In genomic region chr12:38761111-38761510, GRCh38 we compare ENCODE assay signal across 33 cellular contexts.
"Had no signal": no experiment of that assay in that cellular context is flagged by ENCODE, and none has a peak within 500 bp of the region (broad histone marks: within the 10 kb centered on the region; RNA-seq: fewer than 3 reads in every experiment).

No MANE protein-coding gene starts in this region.

- H3K4me1 Mint-ChIP-seq: activated B cell treated with CpG ODN at 0.5 μM for 24 hours; activated CD4-positive, alpha-beta memory T cell treated with anti-CD3 and anti-CD28 coated beads, Interleukin-2, amount 10 ng/mL, durations not matched to agents 7 days and 5 days; activated CD4-positive, alpha-beta T cell treated with anti-CD3 and anti-CD28 coated beads, Interleukin-2, amount 10 ng/mL, durations not matched to agents 24 days and 14 days; activated CD8-positive, alpha-beta memory T cell treated with anti-CD3 and anti-CD28 coated beads, Interleukin-2, amount 10 ng/mL, durations not matched to agents 7 days and 5 days; activated naive CD4-positive, alpha-beta T cell treated with anti-CD3 and anti-CD28 coated beads, Interleukin-2, amount 10 ng/mL, durations not matched to agents 7 days and 5 days; activated naive CD4-positive, alpha-beta T cell treated with anti-CD3 and anti-CD28 coated beads, Interleukin-2, amount 50 U/mL, for 24 hours; activated naive CD8-positive, alpha-beta T cell treated with anti-CD3 and anti-CD28 coated beads, Interleukin-2, amount 10 ng/mL, durations not matched to agents 7 days and 5 days; activated naive CD8-positive, alpha-beta T cell treated with anti-CD3 and anti-CD28 coated beads, Interleukin-2, amount 50 U/mL, for 24 hours; brain had no signal

- ATAC-seq: activated CD8-positive, alpha-beta memory T cell treated with anti-CD3 and anti-CD28 coated beads, Interleukin-2, amount 10 ng/mL, durations not matched to agents 7 days and 5 days; activated CD8-positive, alpha-beta T cell treated with anti-CD3 and anti-CD28 coated beads, Interleukin-2, amount 10 ng/mL, durations not matched to agents 7 days and 5 days; activated naive CD8-positive, alpha-beta T cell treated with anti-CD3 and anti-CD28 coated beads, Interleukin-2, amount 50 U/mL, for 24 hours had no signal

- DNase-seq: activated B cell treated with CpG ODN at 0.5 μM for 24 hours; activated CD4-positive, alpha-beta memory T cell treated with anti-CD3 and anti-CD28 coated beads, Interleukin-2, amount 10 ng/mL, durations not matched to agents 7 days and 5 days; activated CD4-positive, alpha-beta T cell treated with anti-CD3 and anti-CD28 coated beads for 4 hours; activated CD4-positive, alpha-beta T cell treated with anti-CD3 and anti-CD28 coated beads, Interleukin-2, amount 10 ng/mL, durations not matched to agents 24 days and 14 days; activated CD4-positive, alpha-beta T cell treated with anti-CD3 and anti-CD28 coated beads, Interleukin-2, amount 50 U/mL, for 48 hours; activated CD4-positive, CD25-positive, alpha-beta regulatory T cell treated with anti-CD3 and anti-CD28 coated beads, Interleukin-2, amount 50 U/mL, for 72 hours; activated CD8-positive, alpha-beta memory T cell treated with anti-CD3 and anti-CD28 coated beads for 24 hours; activated CD8-positive, alpha-beta memory T cell treated with anti-CD3 and anti-CD28 coated beads, Interleukin-2, amount 10 ng/mL, durations not matched to agents 7 days and 5 days; activated CD8-positive, alpha-beta memory T cell treated with anti-CD3 and anti-CD28 coated beads, Interleukin-2, amount 50 U/mL, for 48 hours; activated CD8-positive, alpha-beta T cell treated with anti-CD3 and anti-CD28 coated beads, Interleukin-2, amount 10 ng/mL, durations not matched to agents 7 days and 5 days; activated effector memory CD4-positive, alpha-beta T cell treated with Interleukin-2 at 50 U/mL for 16 hours; activated gamma-delta T cell; activated naive CD4-positive, alpha-beta T cell treated with anti-CD3 and anti-CD28 coated beads, Interleukin-2, amount 10 ng/mL, durations not matched to agents 7 days and 5 days; activated naive CD4-positive, alpha-beta T cell treated with Interleukin-2 at 50 U/mL for 16 hours; activated naive CD8-positive, alpha-beta T cell treated with anti-CD3 and anti-CD28 coated beads, Interleukin-2, amount 10 ng/mL, durations not matched to agents 7 days and 5 days; activated naive CD8-positive, alpha-beta T cell treated with anti-CD3 and anti-CD28 coated beads, Interleukin-2, amount 50 U/mL, for 24 hours; activated T-cell treated with anti-CD3 and anti-CD28 coated beads, Interleukin-2, amount 50 U/mL, for 24 hours; activated T-cell treated with anti-CD3 and anti-CD28 coated beads, Interleukin-2, amount 50 U/mL, for 48 hours; amygdala; anterior cingulate cortex; central memory CD4-positive, alpha-beta T cell; T-helper 1 cell; T-helper 2 cell; T-helper 9 cell had no signal

- H3K4me3 ChIP-seq: ascending aorta had no signal

- FAIRE-seq: TTC549 had no signal

- H3K9me3 ChIP-seq: ascending aorta had no signal

- H3K4me1 ChIP-seq: ascending aorta had no signal

- H3K36me3 Mint-ChIP-seq: activated naive CD4-positive, alpha-beta T cell treated with anti-CD3 and anti-CD28 coated beads, Interleukin-2, amount 10 ng/mL, durations not matched to agents 7 days and 5 days; activated naive CD8-positive, alpha-beta T cell; activated naive CD8-positive, alpha-beta T cell treated with anti-CD3 and anti-CD28 coated beads, Interleukin-2, amount 10 ng/mL, durations not matched to agents 7 days and 5 days; brain had no signal

- H3K27ac ChIP-seq: ascending aorta, VCaP had no signal

- H3K27ac Mint-ChIP-seq: activated B cell treated with CpG ODN at 0.5 μM for 24 hours; activated CD4-positive, alpha-beta memory T cell treated with anti-CD3 and anti-CD28 coated beads, Interleukin-2, amount 10 ng/mL, durations not matched to agents 7 days and 5 days; activated CD4-positive, alpha-beta T cell treated with anti-CD3 and anti-CD28 coated beads, Interleukin-2, amount 10 ng/mL, durations not matched to agents 24 days and 14 days; activated CD8-positive, alpha-beta memory T cell treated with anti-CD3 and anti-CD28 coated beads, Interleukin-2, amount 10 ng/mL, durations not matched to agents 7 days and 5 days; activated CD8-positive, alpha-beta T cell treated with anti-CD3 and anti-CD28 coated beads, Interleukin-2, amount 10 ng/mL, durations not matched to agents 7 days and 5 days; activated naive CD4-positive, alpha-beta T cell treated with anti-CD3 and anti-CD28 coated beads, Interleukin-2, amount 10 ng/mL, durations not matched to agents 7 days and 5 days; activated naive CD4-positive, alpha-beta T cell treated with anti-CD3 and anti-CD28 coated beads, Interleukin-2, amount 50 U/mL, for 24 hours; activated naive CD8-positive, alpha-beta T cell; activated naive CD8-positive, alpha-beta T cell treated with anti-CD3 and anti-CD28 coated beads, Interleukin-2, amount 10 ng/mL, durations not matched to agents 7 days and 5 days; activated naive CD8-positive, alpha-beta T cell treated with anti-CD3 and anti-CD28 coated beads, Interleukin-2, amount 50 U/mL, for 24 hours; activated T-cell treated with anti-CD3 and anti-CD28 coated beads, Interleukin-2, amount 50 U/mL, for 24 hours; activated T-helper 2 cell treated with anti-CD3 and anti-CD28 coated beads, Interferon-gamma antibody, Interleukin-2, Interleukin-4, amounts not matched to agents 10 μg/mL and 5 μg/mL and 100 μg/mL, durations not matched to agents 14 hours and 24 hours and 36 hours; brain; T-helper 1 cell treated with Interleukin-12 subunit alpha and Interleukin-12 subunit beta and Interleukin-4 antibody, amounts not matched to agents 30 μg/mL and 1 μg/mL, for 36 hours; T-helper 2 cell treated with Interferon-gamma antibody and Interleukin-4, amounts not matched to agents 5 μg/mL and 100 μg/mL, for 36 hours had no signal

- H3K9me3 Mint-ChIP-seq: activated B cell treated with CpG ODN at 0.5 μM for 24 hours; activated naive CD8-positive, alpha-beta T cell treated with anti-CD3 and anti-CD28 coated beads, Interleukin-2, amount 10 ng/mL, durations not matched to agents 7 days and 5 days; activated T-helper 2 cell treated with anti-CD3 and anti-CD28 coated beads, Interferon-gamma antibody, Interleukin-2, Interleukin-4, amounts not matched to agents 10 μg/mL and 5 μg/mL and 100 μg/mL, durations not matched to agents 14 hours and 24 hours and 36 hours; brain; T-helper 1 cell treated with Interleukin-12 subunit alpha and Interleukin-12 subunit beta and Interleukin-4 antibody, amounts not matched to agents 30 μg/mL and 1 μg/mL, for 36 hours; T-helper 2 cell treated with Interferon-gamma antibody and Interleukin-4, amounts not matched to agents 5 μg/mL and 100 μg/mL, for 36 hours had no signal

- H3K27me3 Mint-ChIP-seq: activated B cell treated with CpG ODN at 0.5 μM for 24 hours; activated CD4-positive, alpha-beta memory T cell treated with anti-CD3 and anti-CD28 coated beads, Interleukin-2, amount 10 ng/mL, durations not matched to agents 7 days and 5 days; activated CD4-positive, alpha-beta T cell treated with anti-CD3 and anti-CD28 coated beads, Interleukin-2, amount 10 ng/mL, durations not matched to agents 24 days and 14 days; activated CD8-positive, alpha-beta memory T cell treated with anti-CD3 and anti-CD28 coated beads, Interleukin-2, amount 10 ng/mL, durations not matched to agents 7 days and 5 days; activated naive CD4-positive, alpha-beta T cell treated with anti-CD3 and anti-CD28 coated beads, Interleukin-2, amount 10 ng/mL, durations not matched to agents 7 days and 5 days; activated naive CD4-positive, alpha-beta T cell treated with anti-CD3 and anti-CD28 coated beads, Interleukin-2, amount 50 U/mL, for 24 hours; activated naive CD8-positive, alpha-beta T cell; activated naive CD8-positive, alpha-beta T cell treated with anti-CD3 and anti-CD28 coated beads, Interleukin-2, amount 10 ng/mL, durations not matched to agents 7 days and 5 days; activated naive CD8-positive, alpha-beta T cell treated with anti-CD3 and anti-CD28 coated beads, Interleukin-2, amount 50 U/mL, for 24 hours; activated T-cell treated with anti-CD3 and anti-CD28 coated beads, Interleukin-2, amount 50 U/mL, for 24 hours; brain had no signal

- H3K4me3 Mint-ChIP-seq: activated B cell treated with CpG ODN at 0.5 μM for 24 hours; activated CD4-positive, alpha-beta memory T cell treated with anti-CD3 and anti-CD28 coated beads, Interleukin-2, amount 10 ng/mL, durations not matched to agents 7 days and 5 days; activated CD4-positive, alpha-beta T cell treated with anti-CD3 and anti-CD28 coated beads, Interleukin-2, amount 10 ng/mL, durations not matched to agents 24 days and 14 days; activated CD8-positive, alpha-beta memory T cell treated with anti-CD3 and anti-CD28 coated beads, Interleukin-2, amount 10 ng/mL, durations not matched to agents 7 days and 5 days; activated CD8-positive, alpha-beta T cell treated with anti-CD3 and anti-CD28 coated beads, Interleukin-2, amount 10 ng/mL, durations not matched to agents 7 days and 5 days; activated naive CD4-positive, alpha-beta T cell treated with anti-CD3 and anti-CD28 coated beads, Interleukin-2, amount 10 ng/mL, durations not matched to agents 7 days and 5 days; activated naive CD4-positive, alpha-beta T cell treated with anti-CD3 and anti-CD28 coated beads, Interleukin-2, amount 50 U/mL, for 24 hours; activated naive CD8-positive, alpha-beta T cell; activated naive CD8-positive, alpha-beta T cell treated with anti-CD3 and anti-CD28 coated beads, Interleukin-2, amount 10 ng/mL, durations not matched to agents 7 days and 5 days; activated naive CD8-positive, alpha-beta T cell treated with anti-CD3 and anti-CD28 coated beads, Interleukin-2, amount 50 U/mL, for 24 hours; activated T-cell treated with anti-CD3 and anti-CD28 coated beads, Interleukin-2, amount 50 U/mL, for 24 hours; brain; T-helper 1 cell treated with Interleukin-12 subunit alpha and Interleukin-12 subunit beta and Interleukin-4 antibody, amounts not matched to agents 30 μg/mL and 1 μg/mL, for 36 hours; T-helper 2 cell treated with Interferon-gamma antibody and Interleukin-4, amounts not matched to agents 5 μg/mL and 100 μg/mL, for 36 hours had no signal

- H3K27me3 ChIP-seq: ascending aorta had no signal
